33 cellular contexts compared by ENCODE assay signal in the genomic region with DNA sequence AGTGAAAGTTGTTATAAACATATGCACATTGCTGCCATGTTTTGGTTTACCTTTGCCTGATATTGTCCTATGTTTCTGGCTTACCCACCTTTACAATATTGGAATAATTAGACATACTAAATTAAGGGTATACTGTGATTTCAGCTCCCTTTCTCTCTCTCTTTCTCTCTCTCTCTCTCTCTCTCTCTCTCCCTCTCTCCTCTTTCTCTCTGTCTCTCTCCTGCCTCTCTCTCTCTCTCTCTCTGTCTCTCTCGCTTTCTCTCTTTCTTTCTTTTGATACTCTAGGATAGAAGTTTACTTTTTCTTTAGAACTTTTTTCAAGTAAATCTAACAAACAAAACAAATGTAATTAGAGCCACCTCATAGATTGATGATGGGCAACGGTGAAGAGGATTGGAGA.
A peak's percentile ranks its signal among the peaks of the same experiment; 100 is the strongest.
DNase-seq lines count a peak whose midpoint lies in the region; ATAC-seq and TF ChIP-seq lines count a peak whose summit lies in the region.
"Had no signal": no experiment of that assay in that cellular context is flagged by ENCODE, and none has a peak within 500 bp of the region (broad histone marks: within the 10 kb centered on the region; RNA-seq: fewer than 3 reads in every experiment).

No MANE protein-coding gene starts in this region.

- H2BK12ac ChIP-seq in H9 (ENCODE audit: insufficient read length, low read depth, low read length) = no peak overlapping the region

- no peak overlapping the region for H3K4me3 Mint-ChIP-seq in H9
- H3K4me3 Mint-ChIP-seq: B cell; CD14-positive monocyte; CD4-positive, alpha-beta memory T cell; CD4-positive, alpha-beta T cell; CD4-positive, CD25-positive, alpha-beta regulatory T cell; CD8-positive, alpha-beta memory T cell; CD8-positive, alpha-beta T cell had no signal

- no peaks in the 10 kb centered on the region for H3K79me1 ChIP-seq in H9 (ENCODE audit: insufficient read depth, low read depth, low read length, poor library complexity, severe bottlenecking)

- no peak overlapping the region for H3K23ac ChIP-seq in H9 (ENCODE audit: insufficient read length, low read depth, low read length)

- H3K27me3 Mint-ChIP-seq in H9 (ENCODE audit: low read depth) = no peaks in the 10 kb centered on the region
- H3K27me3 Mint-ChIP-seq: B cell had no signal

- H3K36me3 ChIP-seq in HEK293 (ENCODE audit: control insufficient read depth in 2 of 2, insufficient read depth in 1 of 2, low read length in 2 of 2) = no peaks in the 10 kb centered on the region
- no peaks in the 10 kb centered on the region for H3K36me3 ChIP-seq in colonic mucosa
- H3K36me3 ChIP-seq: BE2C; BLaER1; BLaER1 treated with 17β-estradiol and CSF1 and Interleukin-3, amounts not matched to agents 10 nM and 100 nM had no signal

- no peak overlapping the region for H2BK20ac ChIP-seq in H9 (ENCODE audit: low read depth, low read length, poor library complexity, severe bottlenecking)

- H2BK5ac ChIP-seq in H9 (ENCODE audit: insufficient read length, low read length) = no peak overlapping the region

- H2BK15ac ChIP-seq in H9 (ENCODE audit: low read depth, low read length) = no peak overlapping the region

- DNase-seq in H9 = no peak
- DNase-seq in left kidney (ENCODE audit: low read depth, low spot score) = peak; percentile 2
- DNase-seq in colonic mucosa = no peak
- DNase-seq: 8988T; ACHN; AML-193; BE2C; C1 segment of cervical spinal cord; Caco-2; Calu3; CD4-positive, alpha-beta T cell; CD4-positive, CD25-positive, alpha-beta regulatory T cell; CD8-positive, alpha-beta memory T cell; CD8-positive, alpha-beta T cell; COR-L47; DMS 273 treated with DMSO at 0.1 percent for 48 hours; DMS153; DMS53; DMS79; DMS79 treated with DMSO at 0.1 percent for 48 hours; DND-41; EL had no signal

- no peak overlapping the region for H3K14ac ChIP-seq in H9 (ENCODE audit: insufficient read depth, low read length)

- H3K79me2 ChIP-seq in H9 (ENCODE audit: insufficient read depth, low read length) = no peaks in the 10 kb centered on the region

- H3K27ac ChIP-seq in H9 (ENCODE audit: insufficient read length, low read depth, low read length) = no peak overlapping the region
- H3K27ac ChIP-seq in HEK293 (ENCODE audit: extremely low read depth, low read depth, low read length) = no peak overlapping the region
- H3K27ac ChIP-seq in colonic mucosa = no peak overlapping the region
- H3K27ac ChIP-seq: 22Rv1; A549; BLaER1; BLaER1 treated with 17β-estradiol and CSF1 and Interleukin-3, amounts not matched to agents 10 nM and 100 nM; C4-2B had no signal

- no peak overlapping the region for H4K8ac ChIP-seq in H9 (replicated peaks; ENCODE audit: insufficient read length, low read depth, low read length)

- H4K20me1 ChIP-seq in H9 (ENCODE audit: control insufficient read depth, insufficient read depth, insufficient read length) = no peaks in the 10 kb centered on the region
- H4K20me1 ChIP-seq: BLaER1; BLaER1 treated with 17β-estradiol and CSF1 and Interleukin-3, amounts not matched to agents 10 nM and 100 nM had no signal

- no peaks in the 10 kb centered on the region for H3K4me1 ChIP-seq in H9 (ENCODE audit: insufficient read depth, low read length)
- H3K4me1 ChIP-seq in HEK293 (ENCODE audit: control insufficient read depth, insufficient read depth, low read length) = no peaks in the 10 kb centered on the region
- H3K4me1 ChIP-seq in colonic mucosa = no peaks in the 10 kb centered on the region
- H3K4me1 ChIP-seq: A549; BE2C; BLaER1; BLaER1 treated with 17β-estradiol and CSF1 and Interleukin-3, amounts not matched to agents 10 nM and 100 nM; Caco-2 had no signal

- no peak overlapping the region for H4K5ac ChIP-seq in H9 (ENCODE audit: insufficient read length, low read depth, low read length)

- no peak overlapping the region for H3K4me2 ChIP-seq in H9 (ENCODE audit: insufficient read depth, insufficient read length, low read length)
- H3K4me2 ChIP-seq: A549; BLaER1; BLaER1 treated with 17β-estradiol and CSF1 and Interleukin-3, amounts not matched to agents 10 nM and 100 nM had no signal

- POLR2A ChIA-PET in HEK293 (lab: Yijun Ruan, JAX) = no interaction called here

- H2AK5ac ChIP-seq in H9 (ENCODE audit: insufficient read length, low read length) = no peak overlapping the region

- no peaks in the 10 kb centered on the region for H3K9me3 ChIP-seq in H9 (ENCODE audit: control insufficient read depth, low read depth, low read length)
- no peaks in the 10 kb centered on the region for H3K9me3 ChIP-seq in HEK293 (ENCODE audit: control insufficient read depth, insufficient read depth, low read depth, low read length)
- no peaks in the 10 kb centered on the region for H3K9me3 ChIP-seq in colonic mucosa
- H3K9me3 ChIP-seq: A549; BE2C; BLaER1; BLaER1 treated with 17β-estradiol and CSF1 and Interleukin-3, amounts not matched to agents 10 nM and 100 nM; Caco-2 had no signal

- H2AFZ ChIP-seq in H9 (ENCODE audit: low read length) = no peak overlapping the region

- H3K56ac ChIP-seq in H9 (ENCODE audit: insufficient read length, low read depth, low read length) = no peak overlapping the region

- intact Hi-C loops in colonic mucosa (cut with DNase I) = no loop called here

- no peak overlapping the region for H4K91ac ChIP-seq in H9 (ENCODE audit: insufficient read length, low read depth, low read length)

- no peak overlapping the region for H3K18ac ChIP-seq in H9 (ENCODE audit: insufficient read length, low read depth, low read length)

- no peaks in the 10 kb centered on the region for H3K36me3 Mint-ChIP-seq in H9 (ENCODE audit: insufficient read depth in 1 of 3, low read depth in 3 of 3)
- H3K36me3 Mint-ChIP-seq: CD14-positive monocyte; CD4-positive, alpha-beta memory T cell; CD4-positive, CD25-positive, alpha-beta regulatory T cell; CD8-positive, alpha-beta memory T cell; CD8-positive, alpha-beta T cell had no signal

- H3K27ac Mint-ChIP-seq in H9 = peak overlapping the region in 2 of 3 experiments; percentile 31 to 39; a peak in 2 of 7 replicates
- H3K27ac Mint-ChIP-seq: B cell; CD14-positive monocyte; CD4-positive, alpha-beta memory T cell; CD4-positive, alpha-beta T cell; CD4-positive, CD25-positive, alpha-beta regulatory T cell; CD8-positive, alpha-beta memory T cell; CD8-positive, alpha-beta T cell had no signal

- H3K9me3 Mint-ChIP-seq in H9 = no peaks in the 10 kb centered on the region
- H3K9me3 Mint-ChIP-seq: CD8-positive, alpha-beta T cell had no signal

- H3T11ph ChIP-seq in H9 (ENCODE audit: low read length) = no peak overlapping the region

- TF ChIP-seq CTCF in H9 (conservative IDR thresholded peaks at IDR 0.05) (no peak), HEK293 (tag by site-specific recombination; IDR thresholded peaks at IDR 0.05) (no peak), colonic mucosa (IDR thresholded peaks at IDR 0.05) (no peak)

- H3K27me3 ChIP-seq in H9 (ENCODE audit: insufficient read depth, low read length) (no peaks in the 10 kb centered on the region), colonic mucosa (no peaks in the 10 kb centered on the region)
- H3K27me3 ChIP-seq: BE2C; BLaER1; BLaER1 treated with 17β-estradiol and CSF1 and Interleukin-3, amounts not matched to agents 10 nM and 100 nM had no signal

- H3K4ac ChIP-seq in H9 (ENCODE audit: low read depth, low read length) = no peak overlapping the region

- no peak overlapping the region for H2BK120ac ChIP-seq in H9 (ENCODE audit: low read depth, low read length, poor library complexity, severe bottlenecking)

- no peak for ATAC-seq in HG03439 (IDR thresholded peaks at IDR 0.05; ENCODE audit: unreplicated experiment)
- no peak for ATAC-seq in activated CD4-positive, CD25-positive, alpha-beta regulatory T cell treated with anti-CD3 and anti-CD28 coated beads, Interleukin-2, amount 50 U/mL, for 24 hours
- ATAC-seq: A549; CD8-positive, alpha-beta T cell had no signal

- H3K9ac ChIP-seq in H9 (ENCODE audit: extremely low read depth, insufficient read length, low read length) = no peak overlapping the region
- no peak overlapping the region for H3K9ac ChIP-seq in colonic mucosa (ENCODE audit: low read depth in 2 of 2, low read length in 2 of 2)
- H3K9ac ChIP-seq: BLaER1; BLaER1 treated with 17β-estradiol and CSF1 and Interleukin-3, amounts not matched to agents 10 nM and 100 nM had no signal

- H3K4me3 ChIP-seq in HEK293 (ENCODE audit: low read depth, low read length) (no peak overlapping the region), colonic mucosa (no peak overlapping the region)
- H3K4me3 ChIP-seq: A549; BLaER1; BLaER1 treated with 17β-estradiol and CSF1 and Interleukin-3, amounts not matched to agents 10 nM and 100 nM had no signal

- H3K23me2 ChIP-seq in H9 (ENCODE audit: insufficient read length, low read depth, low read length, poor library complexity, severe bottlenecking) = no peaks in the 10 kb centered on the region

- no CpG with 5 or more reads among the region's 2 CpGs for WGBS in H9 (ENCODE audit: extremely low coverage, insufficient read length, low lambda C conversion rate)

- H3K4me1 Mint-ChIP-seq in H9 = peaks cover 3 to 4% of the 10 kb centered on the region in 2 experiments
- H3K4me1 Mint-ChIP-seq: B cell; CD14-positive monocyte; CD4-positive, alpha-beta memory T cell; CD4-positive, CD25-positive, alpha-beta regulatory T cell; CD8-positive, alpha-beta memory T cell had no signal

- CTCF ChIA-PET in HEK293 (lab: Yijun Ruan, JAX) = no interaction called here

TF ChIP-seq in HEK293, 187 proteins besides CTCF, POLR2A, EP300 and RAD21:
- TF ChIP-seq, protein P1, sequence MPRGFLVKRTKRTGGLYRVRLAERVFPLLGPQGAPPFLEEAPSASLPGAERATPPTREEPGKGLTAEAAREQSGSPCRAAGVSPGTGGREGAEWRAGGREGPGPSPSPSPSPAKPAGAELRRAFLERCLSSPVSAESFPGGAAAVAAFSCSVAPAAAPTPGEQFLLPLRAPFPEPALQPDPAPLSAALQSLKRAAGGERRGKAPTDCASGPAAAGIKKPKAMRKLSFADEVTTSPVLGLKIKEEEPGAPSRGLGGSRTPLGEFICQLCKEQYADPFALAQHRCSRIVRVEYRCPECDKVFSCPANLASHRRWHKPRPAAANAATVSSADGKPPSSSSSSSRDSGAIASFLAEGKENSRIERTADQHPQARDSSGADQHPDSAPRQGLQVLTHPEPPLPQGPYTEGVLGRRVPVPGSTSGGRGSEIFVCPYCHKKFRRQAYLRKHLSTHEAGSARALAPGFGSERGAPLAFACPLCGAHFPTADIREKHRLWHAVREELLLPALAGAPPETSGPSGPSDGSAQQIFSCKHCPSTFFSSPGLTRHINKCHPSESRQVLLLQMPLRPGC (tag by site-specific recombination; IDR thresholded peaks at IDR 0.05) = no peak
- TF ChIP-seq ZNF596 (tag by site-specific recombination; IDR thresholded peaks at IDR 0.05) (peak; percentile 94), ZNF174 (tag by site-specific recombination; IDR thresholded peaks at IDR 0.05) (no peak), ZBTB1 (tag by site-specific recombination; IDR thresholded peaks at IDR 0.05) (no peak), ZNF529 (tag by site-specific recombination; IDR thresholded peaks at IDR 0.05; ENCODE audit: insufficient replicate concordance) (no peak), PRDM1 (tag by site-specific recombination; IDR thresholded peaks at IDR 0.05) (peak; percentile 39; the same call in 1 of the 2 replicates), ZNF223 (tag by site-specific recombination; IDR thresholded peaks at IDR 0.05) (no peak)
TF ChIP-seq in HEK293: peak in this region for 2.
